23 cellular contexts compared by ENCODE assay signal in the genomic region with DNA sequence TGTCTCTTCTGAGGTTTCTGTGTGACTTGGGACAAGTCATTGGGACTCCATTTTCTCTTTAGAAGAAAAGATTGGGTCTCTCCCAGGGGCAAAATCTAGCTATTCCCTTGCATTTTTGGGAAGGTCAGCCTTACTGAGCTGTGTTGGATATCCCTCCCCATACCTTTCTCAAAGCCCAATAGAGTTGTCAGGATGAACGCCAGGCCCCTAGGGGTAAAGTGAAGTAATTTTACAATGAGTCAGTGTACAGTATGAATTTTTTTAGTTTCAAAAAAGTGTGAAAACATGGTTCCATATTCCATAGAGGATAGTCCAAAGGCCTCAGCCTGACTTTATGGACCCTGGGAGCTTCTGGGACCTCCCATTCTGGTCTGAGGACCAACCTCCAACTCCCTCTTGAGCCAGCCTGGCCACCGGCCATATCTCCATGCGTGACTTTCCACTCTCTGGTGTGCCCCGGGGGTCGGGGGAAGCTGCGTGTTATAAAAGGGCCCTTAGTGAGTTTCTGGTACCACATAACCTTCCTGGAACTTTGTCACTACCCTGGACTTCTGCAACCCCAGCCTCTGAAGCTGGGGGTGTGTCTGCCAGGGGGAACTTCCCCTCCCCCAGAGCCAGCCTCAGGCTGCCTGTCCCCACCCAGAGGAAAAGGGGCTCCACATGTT. TPM values are rescaled to one million over a fixed set of nuclear protein-coding genes. Genes with fewer than 3 reads are reported as not detected.
DNase-seq lines count a peak whose midpoint lies in the region; ATAC-seq and TF ChIP-seq lines count a peak whose summit lies in the region.
"Had no signal": no experiment of that assay in that cellular context is flagged by ENCODE, and none has a peak within 500 bp of the region (broad histone marks: within the 10 kb centered on the region; RNA-seq: fewer than 3 reads in every experiment).

No MANE protein-coding gene starts in this region.

- no peak overlapping the region for H3K27ac ChIP-seq in foreskin keratinocyte
- peak overlapping the region; percentile 33 for H3K27ac ChIP-seq in skeletal muscle tissue (ENCODE audit: low read depth, low read length)
- H3K27ac ChIP-seq: esophagus squamous epithelium, tibial nerve had no signal

- no peak overlapping the region for H3K4me3 Mint-ChIP-seq in activated CD8-positive, alpha-beta T cell treated with anti-CD3 and anti-CD28 coated beads for 36 hours
- H3K4me3 Mint-ChIP-seq in stimulated activated memory B cell treated with anti-CD40 and anti-IgM and Interleukin-4, amounts not matched to agents 10 μg/mL and 1 μg/mL and 100 μg/mL, for 72 hours = no peak overlapping the region
- H3K4me3 Mint-ChIP-seq: activated T-cell treated with anti-CD3 and anti-CD28 coated beads, Interleukin-2, amount 50 U/mL, for 72 hours; B cell; WTC11 had no signal

- H3K9me3 Mint-ChIP-seq in activated CD8-positive, alpha-beta T cell treated with anti-CD3 and anti-CD28 coated beads for 36 hours = no peaks in the 10 kb centered on the region
- no peaks in the 10 kb centered on the region for H3K9me3 Mint-ChIP-seq in stimulated activated memory B cell treated with anti-CD40 and anti-IgM and Interleukin-4, amounts not matched to agents 10 μg/mL and 1 μg/mL and 100 μg/mL, for 72 hours
- H3K9me3 Mint-ChIP-seq: activated T-cell treated with anti-CD3 and anti-CD28 coated beads, Interleukin-2, amount 50 U/mL, for 72 hours; WTC11 had no signal

- no peaks in the 10 kb centered on the region for H3K36me3 ChIP-seq in skeletal muscle tissue (ENCODE audit: control insufficient read depth in 3 of 3, insufficient read depth in 3 of 3, low read length in 3 of 3)
- H3K36me3 ChIP-seq: esophagus squamous epithelium, tibial nerve had no signal

- DNase-seq in HPDE6-E6E7 (ENCODE audit: extremely low spot score) (peak; percentile 29), astrocyte of the cerebellum (ENCODE audit: low read depth) (peak; percentile 31), foreskin keratinocyte (peak in 1 of 2 donors; percentile 48), RKO (ENCODE audit: low spot score) (no peak)
- DNase-seq in activated CD8-positive, alpha-beta T cell treated with anti-CD3 and anti-CD28 coated beads for 36 hours = no peak
- DNase-seq: activated CD8-positive, alpha-beta memory T cell treated with anti-CD3 and anti-CD28 coated beads for 24 hours; activated T-cell treated with anti-CD3 and anti-CD28 coated beads, Interleukin-2, amount 50 U/mL, for 72 hours; Calu3; central memory CD4-positive, alpha-beta T cell; effector CD4-positive, alpha-beta T cell; esophagus squamous epithelium; GOT3; NCI-H1417; NCI-H69; occipital lobe; stimulated activated naive CD4-positive, alpha-beta T cell treated with Interleukin-2 at 50 U/mL for 16 hours; T-helper 2 cell had no signal

- in situ Hi-C loops in astrocyte of the cerebellum (cut with HindIII; ENCODE audit: low sequenced_read_pairs) = no loop called here

- H3K9ac ChIP-seq in skeletal muscle tissue (ENCODE audit: low read depth in 1 of 3, low read length in 3 of 3) = no peak overlapping the region

- no peaks in the 10 kb centered on the region for H3K36me3 Mint-ChIP-seq in activated CD8-positive, alpha-beta T cell treated with anti-CD3 and anti-CD28 coated beads for 36 hours (ENCODE audit: low read depth)
- H3K36me3 Mint-ChIP-seq in stimulated activated memory B cell treated with anti-CD40 and anti-IgM and Interleukin-4, amounts not matched to agents 10 μg/mL and 1 μg/mL and 100 μg/mL, for 72 hours = no peaks in the 10 kb centered on the region
- H3K36me3 Mint-ChIP-seq: WTC11 had no signal

- peaks cover 3% of the 10 kb centered on the region for H3K27me3 Mint-ChIP-seq in activated CD8-positive, alpha-beta T cell treated with anti-CD3 and anti-CD28 coated beads for 36 hours
- H3K27me3 Mint-ChIP-seq in stimulated activated memory B cell treated with anti-CD40 and anti-IgM and Interleukin-4, amounts not matched to agents 10 μg/mL and 1 μg/mL and 100 μg/mL, for 72 hours = no peaks in the 10 kb centered on the region

- TF ChIP-seq CTCF in astrocyte of the cerebellum (IDR thresholded peaks at IDR 0.05; ENCODE audit: low read depth, low read length, missing control alignments) (no peak), foreskin keratinocyte (conservative IDR thresholded peaks at IDR 0.05) (no peak)
- no peak for TF ChIP-seq CTCF in activated CD8-positive, alpha-beta T cell treated with anti-CD3 and anti-CD28 coated beads for 36 hours (IDR thresholded peaks at IDR 0.05)

- H3K4me3 ChIP-seq in astrocyte of the cerebellum (ENCODE audit: low read depth, low read length) = no peak overlapping the region
- H3K4me3 ChIP-seq in skeletal muscle tissue (ENCODE audit: low read length in 3 of 3) = no peak overlapping the region
- H3K4me3 ChIP-seq: esophagus squamous epithelium, tibial nerve had no signal

- no peaks in the 10 kb centered on the region for H3K4me1 Mint-ChIP-seq in activated CD8-positive, alpha-beta T cell treated with anti-CD3 and anti-CD28 coated beads for 36 hours (ENCODE audit: low read depth)
- no peaks in the 10 kb centered on the region for H3K4me1 Mint-ChIP-seq in stimulated activated memory B cell treated with anti-CD40 and anti-IgM and Interleukin-4, amounts not matched to agents 10 μg/mL and 1 μg/mL and 100 μg/mL, for 72 hours
- H3K4me1 Mint-ChIP-seq: B cell had no signal

- CTCF ChIA-PET in activated CD8-positive, alpha-beta T cell treated with anti-CD3 and anti-CD28 coated beads for 36 hours (lab: Charles Lee) = interaction anchor here (0.7 kb wide), 1 partner anchor 258 kb away, joined by 3 read pairs; the partner anchor contains the start of gene IRGM

- no peak overlapping the region for H3K27ac Mint-ChIP-seq in activated CD8-positive, alpha-beta T cell treated with anti-CD3 and anti-CD28 coated beads for 36 hours
- H3K27ac Mint-ChIP-seq in stimulated activated memory B cell treated with anti-CD40 and anti-IgM and Interleukin-4, amounts not matched to agents 10 μg/mL and 1 μg/mL and 100 μg/mL, for 72 hours = no peak overlapping the region
- H3K27ac Mint-ChIP-seq: activated T-cell treated with anti-CD3 and anti-CD28 coated beads, Interleukin-2, amount 50 U/mL, for 72 hours; B cell; WTC11 had no signal

- H3K4me1 ChIP-seq in foreskin keratinocyte (peaks cover 8% of the 10 kb centered on the region), skeletal muscle tissue (ENCODE audit: control insufficient read depth in 3 of 3, insufficient read depth in 3 of 3, low read length in 3 of 3) (peaks cover 42 to 79% (median 64%) of the 10 kb centered on the region in 3 donors)

- no peaks in the 10 kb centered on the region for H3K9me3 ChIP-seq in skeletal muscle tissue (ENCODE audit: control insufficient read depth in 3 of 3, low read length in 3 of 3)
- H3K9me3 ChIP-seq: esophagus squamous epithelium, tibial nerve had no signal

- POLR2A ChIA-PET in activated CD8-positive, alpha-beta T cell treated with anti-CD3 and anti-CD28 coated beads for 36 hours (lab: Charles Lee) = no interaction called here

- peak; percentile 38 for ATAC-seq in foreskin keratinocyte
- ATAC-seq in activated CD8-positive, alpha-beta T cell treated with anti-CD3 and anti-CD28 coated beads for 36 hours = no peak
- ATAC-seq in stimulated activated memory B cell treated with anti-CD40 and anti-IgM and Interleukin-4, amounts not matched to agents 10 μg/mL and 1 μg/mL and 100 μg/mL, for 72 hours = no peak
- ATAC-seq: activated T-cell treated with anti-CD3 and anti-CD28 coated beads, Interleukin-2, amount 50 U/mL, for 72 hours; WTC11 had no signal

- no peaks in the 10 kb centered on the region for H3K27me3 ChIP-seq in foreskin keratinocyte
- H3K27me3 ChIP-seq in skeletal muscle tissue (ENCODE audit: control insufficient read depth in 3 of 3, insufficient read depth in 3 of 3, low read length in 3 of 3) = no peaks in the 10 kb centered on the region
- H3K27me3 ChIP-seq: esophagus squamous epithelium, tibial nerve had no signal

- intact Hi-C loops in activated CD8-positive, alpha-beta T cell treated with anti-CD3 and anti-CD28 coated beads for 36 hours (cut with micrococcal nuclease) = no loop called here

RNA-seq across cellular contexts. Expression of gene SYNPO, which starts 52.5 kb away (rescaled TPM):
- total RNA-seq in foreskin keratinocyte (8.8 and 10.1 TPM in 2 replicates), skeletal muscle tissue (6.3 TPM)
- polyA plus RNA-seq in foreskin keratinocyte = 6.9 and 7.0 TPM in 2 replicates
- total RNA-seq in activated CD8-positive, alpha-beta T cell treated with anti-CD3 and anti-CD28 coated beads for 36 hours = under 1 TPM; 0.18 to 0.22 TPM
- total RNA-seq: SK-MEL-5 had no signal

Comparison
In these comparisons a context has a peak if more than half of its experiments do, and no peak if none do; other contexts are left out.
1. DNase-seq: peak in HPDE6-E6E7 (single experiment) and astrocyte of the cerebellum (single experiment); none in activated CD8-positive, alpha-beta T cell treated with anti-CD3 and anti-CD28 coated beads for 36 hours (single experiment) and RKO (single experiment).